Comparison of ENCODE assay signal across 30 cellular contexts in genomic region chr3:122097141-122097540, GRCh38. TPM values are rescaled to one million over a fixed set of nuclear protein-coding genes. Genes with fewer than 3 reads are reported as not detected.
"Had no signal": no experiment of that assay in that cellular context is flagged by ENCODE, and none has a peak within 500 bp of the region (broad histone marks: within the 10 kb centered on the region; RNA-seq: fewer than 3 reads in every experiment).

No MANE protein-coding gene starts in this region.

- H3K4me2 ChIP-seq: KMS-11, PC-9 had no signal

- H3K36me3 ChIP-seq: Peyer's patch, SJSA1 had no signal

- H3K27ac Mint-ChIP-seq: IgD-negative memory B cell had no signal

- H3K4me1 ChIP-seq: Peyer's patch, SJSA1 had no signal

- H3K9me3 ChIP-seq: Peyer's patch, SJSA1 had no signal

- H3K27ac ChIP-seq: HL-60, KMS-11, PC-9, Peyer's patch, SJSA1, SK-N-MC had no signal

- FAIRE-seq: HTR-8/SVneo, K562 had no signal

- H2AFZ ChIP-seq: PC-9 had no signal

- H3K36me3 Mint-ChIP-seq: IgD-negative memory B cell had no signal

- H3K4me3 ChIP-seq: K562, PC-9, Peyer's patch, SJSA1, SK-N-MC had no signal

- H3K27me3 ChIP-seq: Peyer's patch, SJSA1 had no signal

- H3K4me3 Mint-ChIP-seq: IgD-negative memory B cell had no signal

- DNase-seq: MV-4-11; NCI-H1048; NCI-H1105; NCI-H1417; NCI-H1436 treated with DMSO at 0.1 percent for 48 hours; NCI-H1694; NCI-H187 treated with DMSO at 0.1 percent for 48 hours; NCI-H2029 treated with DMSO at 0.1 percent for 48 hours; NCI-H2107; NCI-H2227 treated with DMSO at 0.1 percent for 48 hours; NCI-H524; NCI-H526 treated with DMSO at 0.1 percent for 48 hours; NCI-H748 treated with DMSO at 0.1 percent for 48 hours; NK-92 treated with Interleukin-12 subunit alpha and Interleukin-12 subunit beta, amount 100 ng/mL, for 24 hours; PC-9; Peyer's patch; Right ventricle myocardium superior; SIG-M5; SW 1271 had no signal

- ATAC-seq: K562 had no signal

- H3K9me3 Mint-ChIP-seq: IgD-negative memory B cell had no signal

- H3K9ac ChIP-seq: KMS-11 had no signal

RNA-seq across cellular contexts. Expression of gene CD86, which starts 42.0 kb away (rescaled TPM):
- total RNA-seq: LHCN-M2, MCF 10A, NCI-H460, PC-9, RPMI7951, SJSA1 had no signal
- polyA plus RNA-seq: K562 had no signal
